18 cellular contexts compared by ENCODE assay signal in genomic region chr11:6431861-6432260, GRCh38. TPM values are rescaled to one million over a fixed set of nuclear protein-coding genes. Genes with fewer than 3 reads are reported as not detected.
A peak's percentile ranks its signal among the peaks of the same experiment; 100 is the strongest.
DNase-seq lines count a peak whose midpoint lies in the region; ATAC-seq, FAIRE-seq and TF ChIP-seq lines count a peak whose summit lies in the region.
"Had no signal": no experiment of that assay in that cellular context is flagged by ENCODE, and none has a peak within 500 bp of the region (broad histone marks: within the 10 kb centered on the region; RNA-seq: fewer than 3 reads in every experiment).

No MANE protein-coding gene starts in this region.

- H3K27ac Mint-ChIP-seq in astrocyte (ENCODE audit: unreplicated experiment), result no peak overlapping the region
- H3K27ac Mint-ChIP-seq: activated CD4-positive, alpha-beta T cell treated with anti-CD3 and anti-CD28 coated beads, Interleukin-2, amount 10 ng/mL, durations not matched to agents 24 days and 14 days; GM23338 had no signal

- ATAC-seq in left lobe of liver (peak; percentile 4), GM18870 (IDR thresholded peaks at IDR 0.05; ENCODE audit: unreplicated experiment) (no peak), HG03196 (IDR thresholded peaks at IDR 0.05; ENCODE audit: unreplicated experiment) (no peak), HG03175 (IDR thresholded peaks at IDR 0.05; ENCODE audit: unreplicated experiment) (no peak)
- ATAC-seq: GM23338 had no signal

- H4K20me1 ChIP-seq in astrocyte (ENCODE audit: insufficient read depth, low read length), result no peaks in the 10 kb centered on the region

- no peaks in the 10 kb centered on the region for H3K9me3 ChIP-seq in astrocyte (ENCODE audit: insufficient read depth, low read depth, low read length)
- H3K9me3 ChIP-seq: esophagus squamous epithelium had no signal

- H3K27me3 Mint-ChIP-seq in astrocyte (ENCODE audit: low read depth, unreplicated experiment), result peaks cover 8% of the 10 kb centered on the region

- H3K9ac ChIP-seq in astrocyte (ENCODE audit: low read length), result no peak overlapping the region

- FAIRE-seq in HTR-8/SVneo (lab: Jason Lieb, UNC), result peak; percentile 90
- FAIRE-seq in astrocyte (lab: Jason Lieb, UNC), result peak; percentile 17

- no peak overlapping the region for H2AFZ ChIP-seq in astrocyte (ENCODE audit: low read depth, low read length)
- H2AFZ ChIP-seq: GM23338 had no signal

- no peaks in the 10 kb centered on the region for H3K9me3 Mint-ChIP-seq in astrocyte (ENCODE audit: unreplicated experiment)
- H3K9me3 Mint-ChIP-seq: activated CD4-positive, alpha-beta T cell treated with anti-CD3 and anti-CD28 coated beads, Interleukin-2, amount 10 ng/mL, durations not matched to agents 24 days and 14 days; GM23338 had no signal

- H3K4me1 ChIP-seq in astrocyte (ENCODE audit: insufficient read depth, low read length), result no peaks in the 10 kb centered on the region
- H3K4me1 ChIP-seq: esophagus squamous epithelium had no signal

- H3K36me3 Mint-ChIP-seq in astrocyte (ENCODE audit: low read depth, unreplicated experiment), result peaks cover 2% of the 10 kb centered on the region

- H3K27me3 ChIP-seq in astrocyte (ENCODE audit: insufficient read depth, low read length), result no peaks in the 10 kb centered on the region
- H3K27me3 ChIP-seq: esophagus squamous epithelium had no signal

- TF ChIP-seq CTCF in AG10803 (conservative IDR thresholded peaks at IDR 0.05; ENCODE audit: low read length) (no peak), astrocyte (IDR thresholded peaks at IDR 0.05; ENCODE audit: insufficient read depth, low read depth, low read length) (no peak)

- DNase-seq in AG10803 (ENCODE audit: low read depth) (peak; percentile 85), HTR-8/SVneo (ENCODE audit: insufficient read length, low spot score) (peak; percentile 83), astrocyte (ENCODE audit: low read depth) (peak; percentile 67), left lobe of liver (ENCODE audit: low spot score) (no peak), iPS-NIHi7 (ENCODE audit: extremely low spot score) (no peak)
- DNase-seq: activated CD4-positive, alpha-beta T cell treated with anti-CD3 and anti-CD28 coated beads, Interleukin-2, amount 10 ng/mL, durations not matched to agents 24 days and 14 days; activated effector memory CD4-positive, alpha-beta T cell treated with Interleukin-2 at 50 U/mL for 16 hours; esophagus squamous epithelium; left cardiac atrium; NCI-H1930; NK-92 treated with Interleukin-12 subunit alpha and Interleukin-12 subunit beta, amount 100 ng/mL, for 24 hours; occipital lobe; stimulated activated CD4-positive, alpha-beta T cell treated with anti-CD3 and anti-CD28 coated beads, Interleukin-15, amount 100 ng/mL, for 24 hours had no signal

- H3K4me3 Mint-ChIP-seq in astrocyte (ENCODE audit: unreplicated experiment), result no peak overlapping the region
- H3K4me3 Mint-ChIP-seq: activated CD4-positive, alpha-beta T cell treated with anti-CD3 and anti-CD28 coated beads, Interleukin-2, amount 10 ng/mL, durations not matched to agents 24 days and 14 days; GM23338 had no signal

- H3K27ac ChIP-seq in astrocyte (ENCODE audit: low read depth, low read length), result no peak overlapping the region
- H3K27ac ChIP-seq: C4-2B, esophagus squamous epithelium had no signal

- no peaks in the 10 kb centered on the region for H3K36me3 ChIP-seq in astrocyte (ENCODE audit: insufficient read depth, low read length)
- H3K36me3 ChIP-seq: esophagus squamous epithelium had no signal

- H3K4me2 ChIP-seq in astrocyte (ENCODE audit: low read length), result no peak overlapping the region
- H3K4me2 ChIP-seq: GM23338 had no signal

- H3K79me2 ChIP-seq in astrocyte (ENCODE audit: insufficient read depth, low read length), result no peaks in the 10 kb centered on the region

- H3K4me1 Mint-ChIP-seq in astrocyte (ENCODE audit: low read depth, unreplicated experiment), result peaks cover 4% of the 10 kb centered on the region

- H3K4me3 ChIP-seq in AG10803 (ENCODE audit: low read length), result no peak overlapping the region
- H3K4me3 ChIP-seq in astrocyte (ENCODE audit: insufficient read depth, low read depth, low read length), result no peak overlapping the region
- H3K4me3 ChIP-seq: esophagus squamous epithelium, GM23338 had no signal

RNA-seq across cellular contexts. Expression of gene HPX, which starts 8.9 kb away (rescaled TPM):
- 1.7 and 1.9 TPM in 2 replicates for total RNA-seq in astrocyte
- total RNA-seq in left lobe of liver, result 5,455 TPM
- total RNA-seq: activated CD4-positive, alpha-beta T cell treated with anti-CD3 and anti-CD28 coated beads, Interleukin-2, amount 10 ng/mL, durations not matched to agents 24 days and 14 days had no signal

RNA-seq across cellular contexts. Expression of gene APBB1, which starts 13.0 kb away (rescaled TPM):
- total RNA-seq in astrocyte (35.5 and 36.3 TPM in 2 replicates), left lobe of liver (3.6 TPM)

RNA-seq across cellular contexts. Expression of gene SMPD1, which starts 41.6 kb away (rescaled TPM):
- total RNA-seq in astrocyte, result 22.7 and 25.2 TPM in 2 replicates
- total RNA-seq in left lobe of liver, result 62.0 TPM

RNA-seq across cellular contexts. Expression of gene TRIM3, which starts 41.9 kb away (rescaled TPM):
- 20.8 and 25.4 TPM in 2 replicates for total RNA-seq in astrocyte
- 7.8 TPM for total RNA-seq in left lobe of liver

RNA-seq across cellular contexts. Expression of gene ARFIP2, which starts 49.3 kb away (rescaled TPM):
- total RNA-seq in astrocyte (66.3 and 71.8 TPM in 2 replicates), left lobe of liver (19.0 TPM)

Comparison
In these comparisons a context has a peak if more than half of its experiments do, and no peak if none do; other contexts are left out.
1. DNase-seq: peak in AG10803 (single experiment), HTR-8/SVneo (single experiment) and astrocyte (single experiment); none in left lobe of liver (single experiment) and iPS-NIHi7 (single experiment).
2. RNA of gene HPX, which starts 8.9 kb away (total RNA-seq): 5,455 TPM in left lobe of liver (single experiment); 1.7 to 1.9 TPM in astrocyte; every median in the first group is over 1,000 times any median in the second.